1 cellular context compared by ENCODE assay signal in genomic region chr5:53381-54174, GRCh38.
TF ChIP-seq lines count a peak whose summit lies in the region.

No MANE protein-coding gene starts in this region.

TF ChIP-seq in WTC11, 78 proteins besides CTCF, POLR2A, EP300 and RAD21 (continued from another document):
- TF ChIP-seq ATF6 (CRISPR knock-in tag; IDR thresholded peaks at IDR 0.05) (no peak), CREM (CRISPR knock-in tag; IDR thresholded peaks at IDR 0.05) (no peak), FOXJ3 (CRISPR knock-in tag; IDR thresholded peaks at IDR 0.05; ENCODE audit: borderline replicate concordance) (no peak), ZNF281 (CRISPR knock-in tag; IDR thresholded peaks at IDR 0.05) (peak; percentile 57; the same call in 1 of the 2 replicates), NFYB (CRISPR knock-in tag; conservative IDR thresholded peaks at IDR 0.05; ENCODE audit: low read depth) (no peak), ETV6 (CRISPR knock-in tag; IDR thresholded peaks at IDR 0.05) (peak; percentile 67), NR2C2 (CRISPR knock-in tag; IDR thresholded peaks at IDR 0.05) (no peak), E2F4 (CRISPR knock-in tag; IDR thresholded peaks at IDR 0.05; ENCODE audit: borderline replicate concordance, low read depth) (no peak), ZNF423 (CRISPR knock-in tag; IDR thresholded peaks at IDR 0.05) (peak; percentile 77; the same call in 1 of the 2 replicates), GTF2I (CRISPR knock-in tag; conservative IDR thresholded peaks at IDR 0.05) (no peak), IRF2 (CRISPR knock-in tag; IDR thresholded peaks at IDR 0.05; ENCODE audit: borderline replicate concordance, low read depth) (no peak), OVOL2 (CRISPR knock-in tag; IDR thresholded peaks at IDR 0.05; ENCODE audit: borderline replicate concordance) (no peak), ZNF671 (CRISPR knock-in tag; IDR thresholded peaks at IDR 0.05) (no peak), ZSCAN18 (CRISPR knock-in tag; IDR thresholded peaks at IDR 0.05) (no peak), NR3C1 (CRISPR knock-in tag; conservative IDR thresholded peaks at IDR 0.05; ENCODE audit: low read depth) (no peak), PRRX2 (CRISPR knock-in tag; IDR thresholded peaks at IDR 0.05) (no peak), ZNF219 (CRISPR knock-in tag; IDR thresholded peaks at IDR 0.05; ENCODE audit: borderline replicate concordance) (no peak), TCF7 (CRISPR knock-in tag; IDR thresholded peaks at IDR 0.05; ENCODE audit: low read depth) (no peak), ZNF232 (CRISPR knock-in tag; IDR thresholded peaks at IDR 0.05) (no peak), ZNF317 (CRISPR knock-in tag; IDR thresholded peaks at IDR 0.05; ENCODE audit: borderline replicate concordance, low read depth) (no peak), JAZF1 (CRISPR knock-in tag; IDR thresholded peaks at IDR 0.05) (no peak), USF1 (CRISPR knock-in tag; IDR thresholded peaks at IDR 0.05) (no peak), SMAD3 (CRISPR knock-in tag; IDR thresholded peaks at IDR 0.05; ENCODE audit: borderline replicate concordance) (no peak), CDX4 (CRISPR knock-in tag; IDR thresholded peaks at IDR 0.05; ENCODE audit: borderline replicate concordance) (no peak), NR1H2 (CRISPR knock-in tag; IDR thresholded peaks at IDR 0.05) (no peak), USF2 (CRISPR knock-in tag; IDR thresholded peaks at IDR 0.05) (no peak), ZNF263 (CRISPR knock-in tag; IDR thresholded peaks at IDR 0.05; ENCODE audit: low read depth) (no peak), SP1 (CRISPR knock-in tag; conservative IDR thresholded peaks at IDR 0.05) (peak; percentile 70), FOXP1 (CRISPR knock-in tag; IDR thresholded peaks at IDR 0.05; ENCODE audit: borderline replicate concordance) (no peak; the same call in 1 of the 2 replicates), ZNF425 (CRISPR knock-in tag; conservative IDR thresholded peaks at IDR 0.05) (no peak), FOXK1 (CRISPR knock-in tag; IDR thresholded peaks at IDR 0.05) (0 out of 2 replicates have a peak, but pooled peaks have one; percentile 24), ATF2 (CRISPR knock-in tag; IDR thresholded peaks at IDR 0.05; ENCODE audit: borderline replicate concordance, low read depth) (no peak), JUN (CRISPR knock-in tag; IDR thresholded peaks at IDR 0.05) (0 out of 2 replicates have a peak, but pooled peaks have one; percentile 14), RORB (CRISPR knock-in tag; IDR thresholded peaks at IDR 0.05) (no peak), ARID4B (CRISPR knock-in tag; IDR thresholded peaks at IDR 0.05; ENCODE audit: borderline replicate concordance) (peak; percentile 50; the same call in 1 of the 2 replicates), PREB (CRISPR knock-in tag; IDR thresholded peaks at IDR 0.05; ENCODE audit: borderline replicate concordance) (no peak), NFATC4 (CRISPR knock-in tag; IDR thresholded peaks at IDR 0.05) (no peak)
